Comparison of ENCODE assay signal across 11 cellular contexts in genomic region chr6:16472349-16473069, GRCh38.
DNase-seq lines count a peak whose midpoint lies in the region; ATAC-seq and TF ChIP-seq lines count a peak whose summit lies in the region.
"Had no signal": no experiment of that assay in that cellular context is flagged by ENCODE, and none has a peak within 500 bp of the region (broad histone marks: within the 10 kb centered on the region; RNA-seq: fewer than 3 reads in every experiment).

No MANE protein-coding gene starts in this region.

- peak overlapping the region; percentile 43 for H3K27ac Mint-ChIP-seq in activated CD8-positive, alpha-beta T cell treated with anti-CD3 and anti-CD28 coated beads for 36 hours
- no peak overlapping the region for H3K27ac Mint-ChIP-seq in activated CD8-positive, alpha-beta T cell treated with anti-CD3 and anti-CD28 coated beads, Interleukin-2, amount 10 ng/mL, durations not matched to agents 7 days and 5 days
- peak overlapping the region; percentile 49 to 85 for H3K27ac Mint-ChIP-seq in effector memory CD8-positive, alpha-beta T cell
- peak overlapping the region; percentile 49 for H3K27ac Mint-ChIP-seq in progenitor cell of endocrine pancreas

- intact Hi-C loops in activated CD8-positive, alpha-beta T cell treated with anti-CD3 and anti-CD28 coated beads for 36 hours (cut with micrococcal nuclease) = loop anchor here (5.0 kb wide), 1 partner anchor 35 kb away; no protein-coding TSS in a partner anchor
- intact Hi-C loops in posterior cingulate gyrus (cut with DNase I) = no loop called here

- H3K9me3 Mint-ChIP-seq in activated CD8-positive, alpha-beta T cell treated with anti-CD3 and anti-CD28 coated beads for 36 hours = peaks cover 3% of the 10 kb centered on the region
- H3K9me3 Mint-ChIP-seq in activated CD8-positive, alpha-beta T cell treated with anti-CD3 and anti-CD28 coated beads, Interleukin-2, amount 10 ng/mL, durations not matched to agents 7 days and 5 days (ENCODE audit: insufficient read depth) = no peaks in the 10 kb centered on the region
- no peaks in the 10 kb centered on the region for H3K9me3 Mint-ChIP-seq in effector memory CD8-positive, alpha-beta T cell
- peaks cover 4% of the 10 kb centered on the region for H3K9me3 Mint-ChIP-seq in progenitor cell of endocrine pancreas (ENCODE audit: low read depth)

- TF ChIP-seq CTCF in activated CD8-positive, alpha-beta T cell treated with anti-CD3 and anti-CD28 coated beads for 36 hours (IDR thresholded peaks at IDR 0.05) = no peak
- TF ChIP-seq CTCF in progenitor cell of endocrine pancreas (IDR thresholded peaks at IDR 0.05; ENCODE audit: unreplicated experiment) = no peak

- POLR2A ChIA-PET in activated CD8-positive, alpha-beta T cell treated with anti-CD3 and anti-CD28 coated beads for 36 hours (lab: Charles Lee) = interaction anchor here (0.6 to 3.5 kb wide), 6 partner anchors 8 to 290 kb away, joined by 3 to 16 read pairs (median 4); no protein-coding TSS in a partner anchor
- POLR2A ChIA-PET in activated CD8-positive, alpha-beta T cell treated with anti-CD3 and anti-CD28 coated beads, Interleukin-2, amount 10 ng/mL, durations not matched to agents 7 days and 5 days (lab: Charles Lee) = interaction anchor here (1.6 to 2.4 kb wide), 2 partner anchors 8 to 289 kb away, joined by 5 to 9 read pairs; partner anchors contain the start of gene ATXN1

- H3K27me3 Mint-ChIP-seq in activated CD8-positive, alpha-beta T cell treated with anti-CD3 and anti-CD28 coated beads for 36 hours = no peaks in the 10 kb centered on the region
- H3K27me3 Mint-ChIP-seq in activated CD8-positive, alpha-beta T cell treated with anti-CD3 and anti-CD28 coated beads, Interleukin-2, amount 10 ng/mL, durations not matched to agents 7 days and 5 days (ENCODE audit: low read depth) = no peaks in the 10 kb centered on the region
- H3K27me3 Mint-ChIP-seq in effector memory CD8-positive, alpha-beta T cell = no peaks in the 10 kb centered on the region
- H3K27me3 Mint-ChIP-seq in progenitor cell of endocrine pancreas = no peaks in the 10 kb centered on the region

- CTCF ChIA-PET in activated CD8-positive, alpha-beta T cell treated with anti-CD3 and anti-CD28 coated beads for 36 hours (lab: Charles Lee) = interaction anchor here (1.1 to 3.2 kb wide), 9 partner anchors 10 to 290 kb away, joined by 3 to 13 read pairs (median 6); no protein-coding TSS in a partner anchor
- CTCF ChIA-PET in activated CD8-positive, alpha-beta T cell treated with anti-CD3 and anti-CD28 coated beads, Interleukin-2, amount 10 ng/mL, durations not matched to agents 7 days and 5 days (lab: Charles Lee) = interaction anchor here (1.0 to 7.2 kb wide), 5 partner anchors 9 to 290 kb away, joined by 3 to 59 read pairs (median 9); partner anchors contain the start of gene ATXN1

- ATAC-seq in activated CD8-positive, alpha-beta T cell treated with anti-CD3 and anti-CD28 coated beads for 36 hours = no peak
- ATAC-seq in activated CD8-positive, alpha-beta T cell treated with anti-CD3 and anti-CD28 coated beads, Interleukin-2, amount 10 ng/mL, durations not matched to agents 7 days and 5 days = no peak
- ATAC-seq in effector memory CD8-positive, alpha-beta T cell (replicated peaks) = no peak

- H3K36me3 Mint-ChIP-seq in activated CD8-positive, alpha-beta T cell treated with anti-CD3 and anti-CD28 coated beads for 36 hours (ENCODE audit: low read depth) = peaks cover 37% of the 10 kb centered on the region
- H3K36me3 Mint-ChIP-seq in activated CD8-positive, alpha-beta T cell treated with anti-CD3 and anti-CD28 coated beads, Interleukin-2, amount 10 ng/mL, durations not matched to agents 7 days and 5 days (ENCODE audit: low read depth) = peaks cover 46% of the 10 kb centered on the region
- H3K36me3 Mint-ChIP-seq in effector memory CD8-positive, alpha-beta T cell (ENCODE audit: insufficient read depth) = peaks cover 4% of the 10 kb centered on the region
- H3K36me3 Mint-ChIP-seq in progenitor cell of endocrine pancreas (ENCODE audit: insufficient read depth) = peaks cover 11% of the 10 kb centered on the region

- DNase-seq in activated CD8-positive, alpha-beta T cell treated with anti-CD3 and anti-CD28 coated beads for 36 hours = no peak
- no peak for DNase-seq in activated CD8-positive, alpha-beta T cell treated with anti-CD3 and anti-CD28 coated beads, Interleukin-2, amount 10 ng/mL, durations not matched to agents 7 days and 5 days
- peak; percentile 18 for DNase-seq in M059J (ENCODE audit: low read depth)
- no peak for DNase-seq in effector memory CD8-positive, alpha-beta T cell
- no peak for DNase-seq in progenitor cell of endocrine pancreas (ENCODE audit: low spot score, unreplicated experiment)
- no peak for DNase-seq in NCI-H748 (lab: John Stamatoyannopoulos, UW; ENCODE audit: unreplicated experiment)
- DNase-seq in posterior cingulate gyrus = no peak
- no peak for DNase-seq in mesenteric fat pad (ENCODE audit: low spot score)
- DNase-seq: NCI-H1930; right lobe of liver; stimulated activated CD8-positive, alpha-beta memory T cell treated with anti-CD3 and anti-CD28 coated beads, Interleukin-4, amount 100 ng/mL, for 48 hours had no signal

- no peak overlapping the region for H3K4me3 Mint-ChIP-seq in activated CD8-positive, alpha-beta T cell treated with anti-CD3 and anti-CD28 coated beads for 36 hours
- H3K4me3 Mint-ChIP-seq in activated CD8-positive, alpha-beta T cell treated with anti-CD3 and anti-CD28 coated beads, Interleukin-2, amount 10 ng/mL, durations not matched to agents 7 days and 5 days = no peak overlapping the region
- H3K4me3 Mint-ChIP-seq in effector memory CD8-positive, alpha-beta T cell = peak overlapping the region; percentile 22 to 70
- H3K4me3 Mint-ChIP-seq in progenitor cell of endocrine pancreas (ENCODE audit: low read depth) = no peak overlapping the region

- H3K4me1 Mint-ChIP-seq in activated CD8-positive, alpha-beta T cell treated with anti-CD3 and anti-CD28 coated beads for 36 hours (ENCODE audit: low read depth) = peaks cover 77% of the 10 kb centered on the region
- H3K4me1 Mint-ChIP-seq in activated CD8-positive, alpha-beta T cell treated with anti-CD3 and anti-CD28 coated beads, Interleukin-2, amount 10 ng/mL, durations not matched to agents 7 days and 5 days (ENCODE audit: low read depth) = peaks cover 77% of the 10 kb centered on the region
- H3K4me1 Mint-ChIP-seq in effector memory CD8-positive, alpha-beta T cell (ENCODE audit: low read depth in 2 of 2) = peaks cover 37 to 62% of the 10 kb centered on the region in 2 donors
- peaks cover 29% of the 10 kb centered on the region for H3K4me1 Mint-ChIP-seq in progenitor cell of endocrine pancreas (ENCODE audit: low read depth)

Comparison
In these comparisons a context has a peak if more than half of its experiments do, and no peak if none do; other contexts are left out.
1. H3K4me3 Mint-ChIP-seq: peak in effector memory CD8-positive, alpha-beta T cell (2 of 2); none in activated CD8-positive, alpha-beta T cell treated with anti-CD3 and anti-CD28 coated beads for 36 hours (single experiment), activated CD8-positive, alpha-beta T cell treated with anti-CD3 and anti-CD28 coated beads, Interleukin-2, amount 10 ng/mL, durations not matched to agents 7 days and 5 days (single experiment) and progenitor cell of endocrine pancreas (single experiment).